Comparison of ENCODE assay signal across 23 cellular contexts in genomic region chr2:205702576-205702975, GRCh38. TPM values are rescaled to one million over a fixed set of nuclear protein-coding genes. Genes with fewer than 3 reads are reported as not detected.
A peak's percentile ranks its signal among the peaks of the same experiment; 100 is the strongest.
DNase-seq lines count a peak whose midpoint lies in the region; ATAC-seq and TF ChIP-seq lines count a peak whose summit lies in the region.
"Had no signal": no experiment of that assay in that cellular context is flagged by ENCODE, and none has a peak within 500 bp of the region (broad histone marks: within the 10 kb centered on the region; RNA-seq: fewer than 3 reads in every experiment).

No MANE protein-coding gene starts in this region.

- no peaks in the 10 kb centered on the region for H3K9me3 ChIP-seq in neuronal stem cell (replicated peaks in 1 of 2; ENCODE audit: control insufficient read depth in 2 of 2, insufficient read depth in 1 of 2, low read depth in 1 of 2, low read length in 2 of 2)
- H3K9me3 ChIP-seq: body of pancreas, suprapubic skin had no signal

- H3K4ac ChIP-seq in neuronal stem cell (ENCODE audit: low read length): no peak overlapping the region

- no peak overlapping the region for H3K23ac ChIP-seq in neuronal stem cell (ENCODE audit: low read depth, low read length, poor library complexity)

- H2AK5ac ChIP-seq in neuronal stem cell (ENCODE audit: low read depth, low read length): no peak overlapping the region

- no peak overlapping the region for H4K91ac ChIP-seq in neuronal stem cell (ENCODE audit: low read depth, low read length, poor library complexity)

- peaks cover 0 to 25% of the 10 kb centered on the region in 2 donors for H3K36me3 ChIP-seq in neuronal stem cell (replicated peaks in 1 of 2; ENCODE audit: control insufficient read depth in 2 of 2, insufficient read depth in 2 of 2, low read length in 2 of 2)
- H3K36me3 ChIP-seq: suprapubic skin had no signal

- H3K27ac ChIP-seq in neuronal stem cell (replicated peaks; ENCODE audit: low read length): no peak overlapping the region
- H3K27ac ChIP-seq: body of pancreas, suprapubic skin had no signal

- no peak overlapping the region for H2BK5ac ChIP-seq in neuronal stem cell (ENCODE audit: low read length)

- no peaks in the 10 kb centered on the region for H3K27me3 ChIP-seq in neuronal stem cell (ENCODE audit: control insufficient read depth in 3 of 3, insufficient read depth in 3 of 3, low read depth in 1 of 3, low read length in 3 of 3)
- H3K27me3 ChIP-seq: body of pancreas, dorsolateral prefrontal cortex, suprapubic skin had no signal

- H3K79me1 ChIP-seq in neuronal stem cell (ENCODE audit: low read depth, low read length): no peaks in the 10 kb centered on the region

- H2BK15ac ChIP-seq in neuronal stem cell (ENCODE audit: low read length): no peak overlapping the region

- no peak for ATAC-seq in HG03196 (IDR thresholded peaks at IDR 0.05; ENCODE audit: unreplicated experiment)
- ATAC-seq: body of pancreas, left lobe of liver had no signal

- H3K4me1 ChIP-seq in neuronal stem cell (ENCODE audit: control insufficient read depth in 2 of 2, insufficient read depth in 1 of 2, low read depth in 1 of 2, low read length in 2 of 2): peaks cover 43 to 54% of the 10 kb centered on the region in 2 donors

- H4K8ac ChIP-seq in neuronal stem cell (ENCODE audit: low read depth, low read length): no peak overlapping the region

- no peak overlapping the region for H2BK12ac ChIP-seq in neuronal stem cell (ENCODE audit: low read length)

- DNase-seq in DMS53 (lab: John Stamatoyannopoulos, UW): peak; percentile 71
- DNase-seq in M059J (ENCODE audit: low read depth): peak; percentile 57
- DNase-seq in epithelial cell of esophagus (ENCODE audit: low read depth): peak; percentile 62
- DNase-seq in neuronal stem cell (ENCODE audit: low spot score): no peak
- no peak for DNase-seq in NK-92 (lab: John Stamatoyannopoulos, UW; ENCODE audit: unreplicated experiment)
- DNase-seq in NCI-H1436 (lab: John Stamatoyannopoulos, UW): no peak
- DNase-seq in T-helper 9 cell: no peak
- DNase-seq: activated CD4-positive, alpha-beta T cell treated with anti-CD3 and anti-CD28 coated beads for 1 hour; activated CD8-positive, alpha-beta memory T cell treated with anti-CD3 and anti-CD28 coated beads, Interleukin-2, amount 50 U/mL, for 48 hours; activated naive CD4-positive, alpha-beta T cell treated with Interleukin-2 at 50 U/mL for 16 hours; AML-193; body of pancreas; Calu3; dorsolateral prefrontal cortex; GDM1; GM23248; naive B cell; NCI-H226; Right ventricle myocardium superior; T-helper 2 cell had no signal

- no peak overlapping the region for H2AFZ ChIP-seq in neuronal stem cell (ENCODE audit: low read length)
- H2AFZ ChIP-seq: GM23248 had no signal

- no peak overlapping the region for H3K4me3 ChIP-seq in epithelial cell of esophagus (ENCODE audit: low read length)
- no peak overlapping the region for H3K4me3 ChIP-seq in neuronal stem cell (ENCODE audit: low read length in 2 of 2)
- H3K4me3 ChIP-seq: body of pancreas, dorsolateral prefrontal cortex, GM23248, suprapubic skin had no signal

- no peak overlapping the region for H2BK120ac ChIP-seq in neuronal stem cell (ENCODE audit: low read depth, low read length)

- H3K9ac ChIP-seq in neuronal stem cell (ENCODE audit: low read depth, low read length, poor library complexity): no peak overlapping the region

- no CpG with 5 or more reads among the region's 1 CpG for WGBS in neuronal stem cell (ENCODE audit: extremely low coverage in 2 of 2, insufficient read length in 2 of 2, insufficient replicate concordance in 1 of 2), 2 donors

- peak overlapping the region; percentile 54 for H3K18ac ChIP-seq in neuronal stem cell (ENCODE audit: low read length)

- no peak overlapping the region for H3K4me2 ChIP-seq in neuronal stem cell (ENCODE audit: insufficient read depth, low read length, poor library complexity, severe bottlenecking)

- no peak overlapping the region for H3K14ac ChIP-seq in neuronal stem cell (ENCODE audit: low read length)

- TF ChIP-seq CTCF in epithelial cell of esophagus (IDR thresholded peaks at IDR 0.05; ENCODE audit: insufficient read depth, low read depth, low read length, missing control alignments): no peak

RNA-seq across cellular contexts. Expression of gene NRP2, which starts 20.3 kb away (rescaled TPM):
- 62.0 and 84.6 TPM in 2 replicates for total RNA-seq in M059J (2014; rRNA removed; shearing (Covaris generic))
- polyA plus RNA-seq in neuronal stem cell (2013, experiment 1 of 2): 7.6 TPM
- polyA plus RNA-seq in neuronal stem cell (2013, experiment 2 of 2): 7.4 TPM

Comparison
In these comparisons a context has a peak if more than half of its experiments do, and no peak if none do; other contexts are left out.
1. DNase-seq: peak in DMS53 (single experiment), M059J (single experiment) and epithelial cell of esophagus (single experiment); none in neuronal stem cell (single experiment), NK-92 (single experiment), NCI-H1436 (single experiment) and T-helper 9 cell (single experiment).